Comparison of ENCODE assay signal across 8 cellular contexts in genomic region chr6:155529814-155530213, GRCh38.
DNase-seq lines count a peak whose midpoint lies in the region; ATAC-seq and TF ChIP-seq lines count a peak whose summit lies in the region.
"Not testable (repeated sequence)": the region's sequence is repeated elsewhere in the genome, so short reads cannot be mapped to it uniquely, and the experiment has no call there.

No MANE protein-coding gene starts in this region.

- WGBS in spleen, 5 donors: 91 to 95% (median 93%) methylated on average over 7 of the region's 7 CpGs

- ATAC-seq in GM19043 (IDR thresholded peaks at IDR 0.05; ENCODE audit: low read depth, unreplicated experiment) (peak; percentile 22), SK-N-SH treated with all-trans-retinoic acid at 6 μM for 48 hours (peak; percentile 25; the same call in 2 of the 3 replicates)
- not testable (repeated sequence) for ATAC-seq in left lung

- H3K27me3 ChIP-seq in BE2C; brain microvascular endothelial cell (replicated peaks); left lung; spleen (replicated peaks in 1 of 7): not testable (repeated sequence)

- H3K9me3 ChIP-seq in BE2C, left lung: not testable (repeated sequence)
- H3K9me3 ChIP-seq in spleen: peaks cover 0 to 17% (median 13%) of the 10 kb centered on the region in 8 donors

- in situ Hi-C loops in brain microvascular endothelial cell (cut with HindIII; ENCODE audit: low pct_ligation_motif_present, low sequenced_read_pairs): not testable (repeated sequence)

- peak overlapping the region; percentile 76 for H3K27ac Mint-ChIP-seq in HFFc6

- not testable (repeated sequence) for TF ChIP-seq POLR2A in spleen (IDR thresholded peaks at IDR 0.05)

- H3K36me3 Mint-ChIP-seq in HFFc6 (ENCODE audit: low read depth): peaks cover 19% of the 10 kb centered on the region

- H3K4me1 ChIP-seq in BE2C: not testable (repeated sequence)
- H3K4me1 ChIP-seq in left lung (peaks cover 0 to 15% of the 10 kb centered on the region in 2 donors), spleen (peaks cover 0 to 23% (median 10%) of the 10 kb centered on the region in 6 donors)

- DNase-seq in BE2C (peak; percentile 8), NCI-H146 treated with DMSO at 0.1 percent for 48 hours (lab: John Stamatoyannopoulos, UW; ENCODE audit: unreplicated experiment) (peak; percentile 60)
- DNase-seq in HFFc6, brain microvascular endothelial cell, left lung, spleen: not testable (repeated sequence)

- not testable (repeated sequence) for H3K27me3 Mint-ChIP-seq in HFFc6 (ENCODE audit: insufficient read depth)

- not testable (repeated sequence) for H3K36me3 ChIP-seq in BE2C; brain microvascular endothelial cell (replicated peaks); left lung; spleen

- H3K4me3 ChIP-seq in BE2C (ENCODE audit: low read depth, low read length); brain microvascular endothelial cell (ENCODE audit: low read depth, low read length); left lung; spleen: not testable (repeated sequence)

- H3K27ac ChIP-seq in brain microvascular endothelial cell (peak overlapping the region; percentile 92), left lung (peak overlapping the region; percentile 59 to 61), spleen (peak overlapping the region in 7 of 8 donors; percentile 30 to 72 (median 57))

- intact Hi-C loops in left lung (cut with DNase I): loop anchor here in 1 of 2 donors (5.0 kb wide), 1 partner anchor 203 kb away; no protein-coding TSS in a partner anchor
- intact Hi-C loops in spleen (cut with DNase I; ENCODE audit: low total_unique reads): loop anchor here (5.0 kb wide), 1 partner anchor 208 kb away; no protein-coding TSS in a partner anchor

- peaks cover 20% of the 10 kb centered on the region for H3K4me1 Mint-ChIP-seq in HFFc6 (ENCODE audit: low read depth)

- not testable (repeated sequence) for H3K4me3 Mint-ChIP-seq in HFFc6

- peaks cover 18% of the 10 kb centered on the region for H3K9me3 Mint-ChIP-seq in HFFc6

- TF ChIP-seq CTCF in BE2C (IDR thresholded peaks at IDR 0.05; ENCODE audit: low read depth, low read length); HFFc6 (IDR thresholded peaks at IDR 0.05); brain microvascular endothelial cell (IDR thresholded peaks at IDR 0.05; ENCODE audit: low read depth, low read length, missing control alignments); left lung (IDR thresholded peaks at IDR 0.05); spleen (IDR thresholded peaks at IDR 0.05 in 8 of 11, conservative IDR thresholded peaks at IDR 0.05 in 3 of 11): not testable (repeated sequence)
